In the genomic region with DNA sequence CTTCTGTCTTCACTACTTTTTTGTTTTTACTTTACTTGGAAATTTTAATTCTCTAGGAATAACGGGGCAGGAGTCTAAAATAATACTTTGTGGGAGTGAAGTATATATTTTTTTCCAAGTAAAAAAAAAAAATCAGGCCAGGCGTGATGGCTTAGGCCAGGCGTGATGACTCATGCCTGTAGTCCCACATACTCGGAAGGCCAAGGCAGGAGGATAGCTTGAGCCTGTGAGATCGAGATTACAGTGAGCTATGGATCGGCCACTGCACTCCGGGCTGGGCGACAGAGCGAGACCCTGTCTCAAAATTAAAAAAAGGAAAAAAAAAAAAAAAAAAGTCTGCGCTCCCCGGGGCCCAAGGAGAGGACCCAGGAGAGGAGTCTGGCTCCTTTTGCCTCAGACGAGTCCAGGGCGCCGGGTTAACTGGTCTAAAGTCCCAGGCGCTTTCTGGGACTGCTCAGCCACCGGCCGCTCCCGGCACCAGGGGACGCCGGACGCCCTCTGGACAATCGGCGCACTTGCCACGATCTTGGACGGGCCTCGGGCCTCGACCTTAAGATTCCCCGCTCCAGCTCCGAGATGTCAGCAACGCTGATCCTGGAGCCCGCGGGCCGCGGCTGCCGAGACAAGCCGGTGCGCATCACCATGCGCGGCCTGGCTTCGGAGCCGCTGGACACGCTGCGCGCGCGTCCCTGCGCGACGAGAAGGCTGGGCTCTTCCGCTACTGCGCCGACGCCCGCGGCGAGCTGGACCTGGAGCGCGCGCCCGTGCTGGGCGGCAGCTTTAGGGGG, we compare ENCODE assay signal across 1 cellular context.
TF ChIP-seq lines count a peak whose summit lies in the region.

No MANE protein-coding gene starts in this region.

TF ChIP-seq in K562, 482 proteins besides CTCF, POLR2A, EP300 and RAD21:
- TF ChIP-seq, protein P1, sequence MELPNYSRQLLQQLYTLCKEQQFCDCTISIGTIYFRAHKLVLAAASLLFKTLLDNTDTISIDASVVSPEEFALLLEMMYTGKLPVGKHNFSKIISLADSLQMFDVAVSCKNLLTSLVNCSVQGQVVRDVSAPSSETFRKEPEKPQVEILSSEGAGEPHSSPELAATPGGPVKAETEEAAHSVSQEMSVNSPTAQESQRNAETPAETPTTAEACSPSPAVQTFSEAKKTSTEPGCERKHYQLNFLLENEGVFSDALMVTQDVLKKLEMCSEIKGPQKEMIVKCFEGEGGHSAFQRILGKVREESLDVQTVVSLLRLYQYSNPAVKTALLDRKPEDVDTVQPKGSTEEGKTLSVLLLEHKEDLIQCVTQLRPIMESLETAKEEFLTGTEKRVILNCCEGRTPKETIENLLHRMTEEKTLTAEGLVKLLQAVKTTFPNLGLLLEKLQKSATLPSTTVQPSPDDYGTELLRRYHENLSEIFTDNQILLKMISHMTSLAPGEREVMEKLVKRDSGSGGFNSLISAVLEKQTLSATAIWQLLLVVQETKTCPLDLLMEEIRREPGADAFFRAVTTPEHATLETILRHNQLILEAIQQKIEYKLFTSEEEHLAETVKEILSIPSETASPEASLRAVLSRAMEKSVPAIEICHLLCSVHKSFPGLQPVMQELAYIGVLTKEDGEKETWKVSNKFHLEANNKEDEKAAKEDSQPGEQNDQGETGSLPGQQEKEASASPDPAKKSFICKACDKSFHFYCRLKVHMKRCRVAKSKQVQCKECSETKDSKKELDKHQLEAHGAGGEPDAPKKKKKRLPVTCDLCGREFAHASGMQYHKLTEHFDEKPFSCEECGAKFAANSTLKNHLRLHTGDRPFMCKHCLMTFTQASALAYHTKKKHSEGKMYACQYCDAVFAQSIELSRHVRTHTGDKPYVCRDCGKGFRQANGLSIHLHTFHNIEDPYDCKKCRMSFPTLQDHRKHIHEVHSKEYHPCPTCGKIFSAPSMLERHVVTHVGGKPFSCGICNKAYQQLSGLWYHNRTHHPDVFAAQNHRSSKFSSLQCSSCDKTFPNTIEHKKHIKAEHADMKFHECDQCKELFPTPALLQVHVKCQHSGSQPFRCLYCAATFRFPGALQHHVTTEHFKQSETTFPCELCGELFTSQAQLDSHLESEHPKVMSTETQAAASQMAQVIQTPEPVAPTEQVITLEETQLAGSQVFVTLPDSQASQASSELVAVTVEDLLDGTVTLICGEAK (IDR thresholded peaks at IDR 0.05) = no peak
- TF ChIP-seq, protein P1 (CRISPR knock-in tag; IDR thresholded peaks at IDR 0.05) = no peak
- no peak for TF ChIP-seq TCF3 (CRISPR knock-in tag; IDR thresholded peaks at IDR 0.05)
- no peak for TF ChIP-seq CEBPB (tag; IDR thresholded peaks at IDR 0.05)
- no peak for TF ChIP-seq NFYB (IDR thresholded peaks at IDR 0.05; ENCODE audit: extremely low read depth, insufficient read length)
- TF ChIP-seq TBL1XR1 (IDR thresholded peaks at IDR 0.05; ENCODE audit: low read length in 2 of 2) = no peak
- TF ChIP-seq MECOM (CRISPR knock-in tag; IDR thresholded peaks at IDR 0.05) = no peak
- no peak for TF ChIP-seq HMG20B (CRISPR knock-in tag; IDR thresholded peaks at IDR 0.05)
- no peak for TF ChIP-seq BMI1 (IDR thresholded peaks at IDR 0.05; ENCODE audit: low read length)
- no peak for TF ChIP-seq MAFF (IDR thresholded peaks at IDR 0.05; ENCODE audit: low read length)
- no peak for TF ChIP-seq MAZ (CRISPR knock-in tag; conservative IDR thresholded peaks at IDR 0.05 in 1 of 2, IDR thresholded peaks at IDR 0.05 in 1 of 2)
- no peak for TF ChIP-seq TBP (optimal IDR thresholded peaks at IDR 0.05; ENCODE audit: low read depth, low read length)
- TF ChIP-seq HNRNPH1 (optimal IDR thresholded peaks at IDR 0.05; ENCODE audit: low read depth, low read length) = no peak
- TF ChIP-seq, protein P2, sequence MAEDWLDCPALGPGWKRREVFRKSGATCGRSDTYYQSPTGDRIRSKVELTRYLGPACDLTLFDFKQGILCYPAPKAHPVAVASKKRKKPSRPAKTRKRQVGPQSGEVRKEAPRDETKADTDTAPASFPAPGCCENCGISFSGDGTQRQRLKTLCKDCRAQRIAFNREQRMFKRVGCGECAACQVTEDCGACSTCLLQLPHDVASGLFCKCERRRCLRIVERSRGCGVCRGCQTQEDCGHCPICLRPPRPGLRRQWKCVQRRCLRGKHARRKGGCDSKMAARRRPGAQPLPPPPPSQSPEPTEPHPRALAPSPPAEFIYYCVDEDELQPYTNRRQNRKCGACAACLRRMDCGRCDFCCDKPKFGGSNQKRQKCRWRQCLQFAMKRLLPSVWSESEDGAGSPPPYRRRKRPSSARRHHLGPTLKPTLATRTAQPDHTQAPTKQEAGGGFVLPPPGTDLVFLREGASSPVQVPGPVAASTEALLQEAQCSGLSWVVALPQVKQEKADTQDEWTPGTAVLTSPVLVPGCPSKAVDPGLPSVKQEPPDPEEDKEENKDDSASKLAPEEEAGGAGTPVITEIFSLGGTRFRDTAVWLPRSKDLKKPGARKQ (CRISPR knock-in tag; IDR thresholded peaks at IDR 0.05) = peak; percentile 56; the same call in 1 of the 2 replicates
- TF ChIP-seq, protein P3, sequence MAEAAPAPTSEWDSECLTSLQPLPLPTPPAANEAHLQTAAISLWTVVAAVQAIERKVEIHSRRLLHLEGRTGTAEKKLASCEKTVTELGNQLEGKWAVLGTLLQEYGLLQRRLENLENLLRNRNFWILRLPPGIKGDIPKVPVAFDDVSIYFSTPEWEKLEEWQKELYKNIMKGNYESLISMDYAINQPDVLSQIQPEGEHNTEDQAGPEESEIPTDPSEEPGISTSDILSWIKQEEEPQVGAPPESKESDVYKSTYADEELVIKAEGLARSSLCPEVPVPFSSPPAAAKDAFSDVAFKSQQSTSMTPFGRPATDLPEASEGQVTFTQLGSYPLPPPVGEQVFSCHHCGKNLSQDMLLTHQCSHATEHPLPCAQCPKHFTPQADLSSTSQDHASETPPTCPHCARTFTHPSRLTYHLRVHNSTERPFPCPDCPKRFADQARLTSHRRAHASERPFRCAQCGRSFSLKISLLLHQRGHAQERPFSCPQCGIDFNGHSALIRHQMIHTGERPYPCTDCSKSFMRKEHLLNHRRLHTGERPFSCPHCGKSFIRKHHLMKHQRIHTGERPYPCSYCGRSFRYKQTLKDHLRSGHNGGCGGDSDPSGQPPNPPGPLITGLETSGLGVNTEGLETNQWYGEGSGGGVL (CRISPR knock-in tag; IDR thresholded peaks at IDR 0.05) = no peak
- TF ChIP-seq POLR3G (IDR thresholded peaks at IDR 0.05; ENCODE audit: extremely low read depth, insufficient read length, insufficient replicate concordance) = no peak
- no peak for TF ChIP-seq MCM3 (IDR thresholded peaks at IDR 0.05)
- peak; percentile 36; the same call in 1 of the 2 replicates for TF ChIP-seq FOSL1 (tag; conservative IDR thresholded peaks at IDR 0.05)
- no peak for TF ChIP-seq HCFC1 (IDR thresholded peaks at IDR 0.05; ENCODE audit: low read depth, low read length)
- TF ChIP-seq ZNF347 (CRISPR knock-in tag; IDR thresholded peaks at IDR 0.05; ENCODE audit: low read depth) = no peak
- no peak for TF ChIP-seq ETV5 (CRISPR knock-in tag; IDR thresholded peaks at IDR 0.05; ENCODE audit: low read depth)
- TF ChIP-seq ZNF384 (IDR thresholded peaks at IDR 0.05; ENCODE audit: low read depth, low read length) = 0 out of 2 replicates have a peak, but pooled peaks have one; percentile 8
- TF ChIP-seq NUFIP1 (IDR thresholded peaks at IDR 0.05; ENCODE audit: partially characterized antibody) = no peak
- TF ChIP-seq JUND (IDR thresholded peaks at IDR 0.05; ENCODE audit: borderline replicate concordance, low read depth, low read length) = peak; percentile 42; the same call in 1 of the 2 replicates
- TF ChIP-seq JUND (tag; IDR thresholded peaks at IDR 0.05; ENCODE audit: borderline replicate concordance, low read depth, low read length) = peak; percentile 29; the same call in 1 of the 3 replicates
- no peak for TF ChIP-seq MTA3 (IDR thresholded peaks at IDR 0.05; ENCODE audit: borderline replicate concordance)
- TF ChIP-seq ESRRA (IDR thresholded peaks at IDR 0.05; ENCODE audit: borderline replicate concordance, low read depth) = no peak
- TF ChIP-seq SMARCE1 (IDR thresholded peaks at IDR 0.05) = no peak
- TF ChIP-seq, protein P4, sequence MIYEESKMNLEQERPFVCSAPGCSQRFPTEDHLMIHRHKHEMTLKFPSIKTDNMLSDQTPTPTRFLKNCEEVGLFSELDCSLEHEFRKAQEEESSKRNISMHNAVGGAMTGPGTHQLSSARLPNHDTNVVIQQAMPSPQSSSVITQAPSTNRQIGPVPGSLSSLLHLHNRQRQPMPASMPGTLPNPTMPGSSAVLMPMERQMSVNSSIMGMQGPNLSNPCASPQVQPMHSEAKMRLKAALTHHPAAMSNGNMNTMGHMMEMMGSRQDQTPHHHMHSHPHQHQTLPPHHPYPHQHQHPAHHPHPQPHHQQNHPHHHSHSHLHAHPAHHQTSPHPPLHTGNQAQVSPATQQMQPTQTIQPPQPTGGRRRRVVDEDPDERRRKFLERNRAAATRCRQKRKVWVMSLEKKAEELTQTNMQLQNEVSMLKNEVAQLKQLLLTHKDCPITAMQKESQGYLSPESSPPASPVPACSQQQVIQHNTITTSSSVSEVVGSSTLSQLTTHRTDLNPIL (CRISPR knock-in tag; IDR thresholded peaks at IDR 0.05) = no peak
- TF ChIP-seq SMAD1 (IDR thresholded peaks at IDR 0.05; ENCODE audit: low read depth, low read length, partially characterized antibody) = no peak
- TF ChIP-seq, protein P5, sequence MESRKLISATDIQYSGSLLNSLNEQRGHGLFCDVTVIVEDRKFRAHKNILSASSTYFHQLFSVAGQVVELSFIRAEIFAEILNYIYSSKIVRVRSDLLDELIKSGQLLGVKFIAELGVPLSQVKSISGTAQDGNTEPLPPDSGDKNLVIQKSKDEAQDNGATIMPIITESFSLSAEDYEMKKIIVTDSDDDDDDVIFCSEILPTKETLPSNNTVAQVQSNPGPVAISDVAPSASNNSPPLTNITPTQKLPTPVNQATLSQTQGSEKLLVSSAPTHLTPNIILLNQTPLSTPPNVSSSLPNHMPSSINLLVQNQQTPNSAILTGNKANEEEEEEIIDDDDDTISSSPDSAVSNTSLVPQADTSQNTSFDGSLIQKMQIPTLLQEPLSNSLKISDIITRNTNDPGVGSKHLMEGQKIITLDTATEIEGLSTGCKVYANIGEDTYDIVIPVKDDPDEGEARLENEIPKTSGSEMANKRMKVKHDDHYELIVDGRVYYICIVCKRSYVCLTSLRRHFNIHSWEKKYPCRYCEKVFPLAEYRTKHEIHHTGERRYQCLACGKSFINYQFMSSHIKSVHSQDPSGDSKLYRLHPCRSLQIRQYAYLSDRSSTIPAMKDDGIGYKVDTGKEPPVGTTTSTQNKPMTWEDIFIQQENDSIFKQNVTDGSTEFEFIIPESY (CRISPR knock-in tag; IDR thresholded peaks at IDR 0.05) = 0 out of 2 replicates have a peak, but pooled peaks have one; percentile 17
- TF ChIP-seq, protein P6, sequence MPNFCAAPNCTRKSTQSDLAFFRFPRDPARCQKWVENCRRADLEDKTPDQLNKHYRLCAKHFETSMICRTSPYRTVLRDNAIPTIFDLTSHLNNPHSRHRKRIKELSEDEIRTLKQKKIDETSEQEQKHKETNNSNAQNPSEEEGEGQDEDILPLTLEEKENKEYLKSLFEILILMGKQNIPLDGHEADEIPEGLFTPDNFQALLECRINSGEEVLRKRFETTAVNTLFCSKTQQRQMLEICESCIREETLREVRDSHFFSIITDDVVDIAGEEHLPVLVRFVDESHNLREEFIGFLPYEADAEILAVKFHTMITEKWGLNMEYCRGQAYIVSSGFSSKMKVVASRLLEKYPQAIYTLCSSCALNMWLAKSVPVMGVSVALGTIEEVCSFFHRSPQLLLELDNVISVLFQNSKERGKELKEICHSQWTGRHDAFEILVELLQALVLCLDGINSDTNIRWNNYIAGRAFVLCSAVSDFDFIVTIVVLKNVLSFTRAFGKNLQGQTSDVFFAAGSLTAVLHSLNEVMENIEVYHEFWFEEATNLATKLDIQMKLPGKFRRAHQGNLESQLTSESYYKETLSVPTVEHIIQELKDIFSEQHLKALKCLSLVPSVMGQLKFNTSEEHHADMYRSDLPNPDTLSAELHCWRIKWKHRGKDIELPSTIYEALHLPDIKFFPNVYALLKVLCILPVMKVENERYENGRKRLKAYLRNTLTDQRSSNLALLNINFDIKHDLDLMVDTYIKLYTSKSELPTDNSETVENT (CRISPR knock-in tag; IDR thresholded peaks at IDR 0.05) = no peak
- TF ChIP-seq CBFA2T3 (IDR thresholded peaks at IDR 0.05) = peak; percentile 29; the same call in 1 of the 2 replicates
- no peak for TF ChIP-seq ZNF830 (CRISPR knock-in tag; IDR thresholded peaks at IDR 0.05)
- TF ChIP-seq, protein P7, sequence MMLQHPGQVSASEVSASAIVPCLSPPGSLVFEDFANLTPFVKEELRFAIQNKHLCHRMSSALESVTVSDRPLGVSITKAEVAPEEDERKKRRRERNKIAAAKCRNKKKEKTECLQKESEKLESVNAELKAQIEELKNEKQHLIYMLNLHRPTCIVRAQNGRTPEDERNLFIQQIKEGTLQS (IDR thresholded peaks at IDR 0.05) = peak; percentile 41; the same call in 1 of the 2 replicates
- TF ChIP-seq, protein P7 (CRISPR knock-in tag; conservative IDR thresholded peaks at IDR 0.05) = no peak
- TF ChIP-seq SRF (CRISPR knock-in tag; IDR thresholded peaks at IDR 0.05) = no peak
- no peak for TF ChIP-seq C11orf30 (IDR thresholded peaks at IDR 0.05; ENCODE audit: low read depth)
- TF ChIP-seq ZNF764 (CRISPR knock-in tag; IDR thresholded peaks at IDR 0.05; ENCODE audit: low read depth) = no peak
